In the genomic region with DNA sequence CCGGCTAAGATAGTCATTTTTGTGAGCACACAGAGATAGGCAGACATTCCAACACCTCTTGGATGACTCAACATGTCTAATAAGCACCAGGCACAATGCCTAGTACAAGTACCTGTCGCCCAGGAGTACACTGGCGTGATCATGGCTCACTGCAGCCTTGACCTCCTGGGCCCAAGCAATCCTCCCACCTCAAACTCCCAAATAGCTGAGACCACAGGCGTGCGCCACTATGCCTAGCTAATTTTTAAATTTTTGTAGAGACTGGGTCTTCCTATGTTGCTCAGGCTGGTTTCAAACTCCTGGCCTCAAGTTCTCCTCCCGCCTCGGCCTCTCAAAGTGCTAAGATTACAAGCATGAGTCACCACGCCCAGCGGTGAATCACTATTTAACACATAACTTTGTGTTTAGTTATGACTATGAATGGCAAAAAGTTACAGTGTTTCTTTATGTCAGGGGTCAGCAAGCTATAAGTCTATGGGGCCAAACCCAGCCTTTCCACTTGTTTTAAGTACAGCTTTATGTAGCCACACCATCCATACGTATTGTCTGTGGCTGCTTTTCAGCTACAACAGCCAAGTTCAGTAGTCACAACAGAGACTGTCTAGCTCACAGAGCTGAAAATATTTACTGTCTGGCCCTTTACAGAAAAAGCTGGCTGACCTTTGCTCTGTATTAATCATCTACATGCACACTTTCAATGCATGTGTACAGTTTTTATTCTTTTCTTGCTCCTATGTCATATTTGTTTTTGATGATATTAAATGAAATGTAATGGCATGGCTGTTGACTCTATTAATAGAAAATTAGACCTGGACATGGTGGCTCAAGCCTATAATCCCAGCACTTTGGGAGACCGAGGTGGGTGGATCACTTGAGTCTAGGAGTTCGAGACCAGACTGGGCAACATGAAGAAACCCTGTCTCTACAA, we compare ENCODE assay signal across 10 cellular contexts. TPM values are rescaled to one million over a fixed set of nuclear protein-coding genes. Genes with fewer than 3 reads are reported as not detected.
DNase-seq lines count a peak whose midpoint lies in the region; ATAC-seq and TF ChIP-seq lines count a peak whose summit lies in the region.
"Had no signal": no experiment of that assay in that cellular context is flagged by ENCODE, and none has a peak within 500 bp of the region (broad histone marks: within the 10 kb centered on the region; RNA-seq: fewer than 3 reads in every experiment).

No MANE protein-coding gene starts in this region.

- TF ChIP-seq CTCF in GM12865 (IDR thresholded peaks at IDR 0.05; ENCODE audit: insufficient read depth, low read depth, low read length, missing control alignments) (no peak), choroid plexus epithelial cell (conservative IDR thresholded peaks at IDR 0.05; ENCODE audit: low read depth, low read length) (no peak)

- ATAC-seq in Right ventricle myocardium superior (ENCODE audit: poor library complexity): no peak
- ATAC-seq: body of pancreas had no signal

- intact Hi-C loops in Right ventricle myocardium superior (cut with DNase I): no loop called here

- DNase-seq in GM12865 (ENCODE audit: low read depth): peak; percentile 21
- DNase-seq in SW 1271 (lab: John Stamatoyannopoulos, UW): peak; percentile 67 to 76
- DNase-seq in choroid plexus epithelial cell (ENCODE audit: low read depth): peak; percentile 91
- DNase-seq in stimulated activated CD4-positive, alpha-beta T cell treated with anti-CD3 and anti-CD28 coated beads, Interleukin-15, amount 100 ng/mL, for 48 hours (ENCODE audit: low read depth in 2 of 2): peak; percentile 67 to 69
- DNase-seq in UCSD-AML1 (lab: John Stamatoyannopoulos, UW; ENCODE audit: unreplicated experiment): no peak
- no peak for DNase-seq in Right ventricle myocardium superior
- DNase-seq in DMS114 treated with DMSO at 0.1 percent for 48 hours (lab: John Stamatoyannopoulos, UW; ENCODE audit: unreplicated experiment): no peak
- no peak for DNase-seq in NCI-H1694 treated with DMSO at 0.1 percent for 48 hours (lab: John Stamatoyannopoulos, UW)

- H3K4me3 ChIP-seq in GM12865 (ENCODE audit: low read depth, low read length) (no peak overlapping the region), choroid plexus epithelial cell (ENCODE audit: low read depth, low read length) (no peak overlapping the region)
- H3K4me3 ChIP-seq: body of pancreas, thoracic aorta had no signal

RNA-seq across cellular contexts. Expression of a gene that starts 18.7 kb away (rescaled TPM):
- 20.4 TPM for total RNA-seq in Right ventricle myocardium superior

RNA-seq across cellular contexts. Expression of a gene that starts 55.6 kb away (rescaled TPM):
- 15.3 TPM for total RNA-seq in Right ventricle myocardium superior

RNA-seq across cellular contexts. Expression of a gene that starts 55.9 kb away (rescaled TPM):
- total RNA-seq in Right ventricle myocardium superior: 27.9 TPM

Comparison
In these comparisons a context has a peak if more than half of its experiments do, and no peak if none do; other contexts are left out.
1. DNase-seq: peak in GM12865 (single experiment), SW 1271 (2 of 2), choroid plexus epithelial cell (single experiment) and stimulated activated CD4-positive, alpha-beta T cell treated with anti-CD3 and anti-CD28 coated beads, Interleukin-15, amount 100 ng/mL, for 48 hours (2 of 2); none in UCSD-AML1 (single experiment), Right ventricle myocardium superior (single experiment), DMS114 treated with DMSO at 0.1 percent for 48 hours (single experiment) and NCI-H1694 treated with DMSO at 0.1 percent for 48 hours (single experiment).